ENCODE assay signal across 7 cellular contexts in the genomic region with DNA sequence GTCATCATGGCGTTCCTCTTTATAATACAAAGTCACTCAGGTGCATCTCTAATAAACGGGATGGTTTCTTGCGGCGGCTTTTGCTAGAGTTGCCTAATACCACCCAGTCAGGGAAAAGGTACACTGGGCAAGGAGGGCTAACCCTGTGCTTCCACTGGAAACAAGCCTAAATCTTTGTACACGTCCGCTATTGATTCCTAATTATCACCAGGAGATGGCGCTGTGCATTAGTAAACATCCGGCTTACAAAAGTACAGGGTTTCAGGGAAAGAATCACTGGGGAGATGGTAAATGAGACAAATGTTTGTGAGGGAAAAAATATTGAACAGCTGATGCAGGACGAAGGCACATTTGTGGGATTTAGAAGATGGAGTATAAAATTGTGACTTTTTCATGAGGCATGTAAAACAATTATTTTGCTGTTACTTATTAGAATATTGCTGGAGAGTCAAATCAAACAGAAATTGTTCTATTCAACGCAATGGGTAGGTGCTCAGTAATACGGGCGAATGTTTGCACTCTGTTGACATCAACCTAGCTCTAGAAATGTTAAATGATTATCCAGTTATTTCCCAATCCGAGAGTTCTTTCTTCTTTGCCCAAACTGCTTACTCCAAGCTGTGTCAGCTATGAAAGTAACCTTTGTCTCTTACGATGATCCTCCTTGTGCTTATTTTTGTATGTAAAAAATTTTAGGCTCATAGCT. TPM values are rescaled to one million over a fixed set of nuclear protein-coding genes. Genes with fewer than 3 reads are reported as not detected.
DNase-seq lines count a peak whose midpoint lies in the region; ATAC-seq and TF ChIP-seq lines count a peak whose summit lies in the region.

No MANE protein-coding gene starts in this region.

- DNase-seq in GM04504 (ENCODE audit: low read depth): peak; percentile 20
- peak; percentile 75 for DNase-seq in SK-N-MC (ENCODE audit: low read depth, low spot score)
- peak; percentile 27 for DNase-seq in fibroblast of the conjunctiva (ENCODE audit: low read depth)
- DNase-seq in pulmonary artery endothelial cell (ENCODE audit: low read depth, low spot score): peak; percentile 7
- no peak for DNase-seq in NCI-H1930 (lab: John Stamatoyannopoulos, UW)

- ATAC-seq in GM21717 (IDR thresholded peaks at IDR 0.05; ENCODE audit: unreplicated experiment): peak; percentile 79

- no peak overlapping the region for H3K27ac ChIP-seq in SK-N-MC

- peak overlapping the region; percentile 45 for H3K4me3 ChIP-seq in SK-N-MC

- no peaks in the 10 kb centered on the region for H3K9me3 ChIP-seq in SK-N-MC (ENCODE audit: low read depth, low read length)

- TF ChIP-seq CTCF in LNCAP (IDR thresholded peaks at IDR 0.05): peak; percentile 69

- no peaks in the 10 kb centered on the region for H3K36me3 ChIP-seq in SK-N-MC (ENCODE audit: insufficient read depth, low read length)

- H3K9ac ChIP-seq in SK-N-MC (ENCODE audit: insufficient read length): peak overlapping the region; percentile 25

RNA-seq across cellular contexts. Expression of gene GMNC, which starts 50.6 kb away (rescaled TPM):
- not detected in 2 replicates for total RNA-seq in pulmonary artery endothelial cell

Comparison
In these comparisons a context has a peak if more than half of its experiments do, and no peak if none do; other contexts are left out.
1. DNase-seq: peak in GM04504 (single experiment), SK-N-MC (single experiment), fibroblast of the conjunctiva (single experiment) and pulmonary artery endothelial cell (single experiment); none in NCI-H1930 (0 of 2).